In the genomic region with DNA sequence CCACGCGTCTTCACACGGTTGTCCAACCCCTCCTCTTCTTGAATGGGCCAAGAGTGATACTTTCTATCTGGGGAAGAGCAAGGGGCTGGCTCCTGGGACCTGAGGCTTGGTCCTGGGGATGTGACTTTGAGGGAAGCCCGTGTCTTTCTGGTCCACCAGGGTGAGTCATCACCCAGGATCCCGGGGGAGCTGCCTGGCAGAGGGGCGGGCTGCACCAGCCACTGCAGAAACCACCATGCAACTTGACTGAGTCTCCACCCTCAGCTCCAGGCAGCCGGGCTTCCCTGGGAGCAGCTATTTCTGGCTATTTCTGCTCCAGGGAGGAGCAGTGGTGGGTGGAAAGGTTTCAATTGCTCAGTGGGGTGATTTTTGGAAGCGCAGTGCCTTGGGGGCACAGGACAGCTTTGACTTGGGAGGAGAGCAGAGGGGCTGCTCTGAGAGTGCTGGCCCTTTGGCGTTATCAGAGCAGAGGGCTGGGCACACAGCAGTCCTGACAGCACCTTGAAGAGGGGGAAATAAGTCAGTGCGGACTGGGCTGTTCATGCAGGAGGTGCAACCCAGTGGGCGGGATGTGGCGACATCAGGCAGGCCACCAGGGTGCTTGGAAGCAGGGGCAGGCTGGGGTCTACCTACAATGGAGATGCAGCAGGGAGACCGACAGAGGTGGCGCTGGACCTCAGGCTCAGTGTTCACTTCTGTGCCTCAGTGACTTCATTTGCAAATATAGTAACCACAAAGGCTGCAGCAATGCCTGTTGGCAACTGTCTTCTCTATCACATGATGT, we compare ENCODE assay signal across 1 cellular context.
TF ChIP-seq lines count a peak whose summit lies in the region.

No MANE protein-coding gene starts in this region.

TF ChIP-seq in K562, 482 proteins besides CTCF, POLR2A, EP300 and RAD21:
- TF ChIP-seq JUND (IDR thresholded peaks at IDR 0.05; ENCODE audit: borderline replicate concordance, low read depth, low read length) (peak; percentile 32; the same call in 1 of the 2 replicates), JUND (tag; IDR thresholded peaks at IDR 0.05; ENCODE audit: borderline replicate concordance, low read depth, low read length) (no peak), ETS2 (tag; IDR thresholded peaks at IDR 0.05; ENCODE audit: borderline replicate concordance, poor library complexity, severe bottlenecking) (no peak), HNRNPUL1 (IDR thresholded peaks at IDR 0.05; ENCODE audit: low read length) (no peak)
- TF ChIP-seq, protein P1, sequence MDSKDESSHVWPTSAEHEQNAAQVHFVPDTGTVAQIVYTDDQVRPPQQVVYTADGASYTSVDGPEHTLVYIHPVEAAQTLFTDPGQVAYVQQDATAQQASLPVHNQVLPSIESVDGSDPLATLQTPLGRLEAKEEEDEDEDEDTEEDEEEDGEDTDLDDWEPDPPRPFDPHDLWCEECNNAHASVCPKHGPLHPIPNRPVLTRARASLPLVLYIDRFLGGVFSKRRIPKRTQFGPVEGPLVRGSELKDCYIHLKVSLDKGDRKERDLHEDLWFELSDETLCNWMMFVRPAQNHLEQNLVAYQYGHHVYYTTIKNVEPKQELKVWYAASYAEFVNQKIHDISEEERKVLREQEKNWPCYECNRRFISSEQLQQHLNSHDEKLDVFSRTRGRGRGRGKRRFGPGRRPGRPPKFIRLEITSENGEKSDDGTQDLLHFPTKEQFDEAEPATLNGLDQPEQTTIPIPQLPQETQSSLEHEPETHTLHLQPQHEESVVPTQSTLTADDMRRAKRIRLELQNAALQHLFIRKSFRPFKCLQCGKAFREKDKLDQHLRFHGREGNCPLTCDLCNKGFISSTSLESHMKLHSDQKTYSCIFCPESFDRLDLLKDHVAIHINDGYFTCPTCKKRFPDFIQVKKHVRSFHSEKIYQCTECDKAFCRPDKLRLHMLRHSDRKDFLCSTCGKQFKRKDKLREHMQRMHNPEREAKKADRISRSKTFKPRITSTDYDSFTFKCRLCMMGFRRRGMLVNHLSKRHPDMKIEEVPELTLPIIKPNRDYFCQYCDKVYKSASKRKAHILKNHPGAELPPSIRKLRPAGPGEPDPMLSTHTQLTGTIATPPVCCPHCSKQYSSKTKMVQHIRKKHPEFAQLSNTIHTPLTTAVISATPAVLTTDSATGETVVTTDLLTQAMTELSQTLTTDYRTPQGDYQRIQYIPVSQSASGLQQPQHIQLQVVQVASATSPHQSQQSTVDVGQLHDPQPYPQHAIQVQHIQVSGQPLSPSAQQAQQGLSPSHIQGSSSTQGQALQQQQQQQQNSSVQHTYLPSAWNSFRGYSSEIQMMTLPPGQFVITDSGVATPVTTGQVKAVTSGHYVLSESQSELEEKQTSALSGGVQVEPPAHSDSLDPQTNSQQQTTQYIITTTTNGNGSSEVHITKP (IDR thresholded peaks at IDR 0.05; ENCODE audit: partially characterized antibody), result no peak
- TF ChIP-seq, protein P2, sequence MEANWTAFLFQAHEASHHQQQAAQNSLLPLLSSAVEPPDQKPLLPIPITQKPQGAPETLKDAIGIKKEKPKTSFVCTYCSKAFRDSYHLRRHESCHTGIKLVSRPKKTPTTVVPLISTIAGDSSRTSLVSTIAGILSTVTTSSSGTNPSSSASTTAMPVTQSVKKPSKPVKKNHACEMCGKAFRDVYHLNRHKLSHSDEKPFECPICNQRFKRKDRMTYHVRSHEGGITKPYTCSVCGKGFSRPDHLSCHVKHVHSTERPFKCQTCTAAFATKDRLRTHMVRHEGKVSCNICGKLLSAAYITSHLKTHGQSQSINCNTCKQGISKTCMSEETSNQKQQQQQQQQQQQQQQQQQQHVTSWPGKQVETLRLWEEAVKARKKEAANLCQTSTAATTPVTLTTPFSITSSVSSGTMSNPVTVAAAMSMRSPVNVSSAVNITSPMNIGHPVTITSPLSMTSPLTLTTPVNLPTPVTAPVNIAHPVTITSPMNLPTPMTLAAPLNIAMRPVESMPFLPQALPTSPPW (CRISPR knock-in tag; IDR thresholded peaks at IDR 0.05), result 0 out of 2 replicates have a peak, but pooled peaks have one; percentile 14
- TF ChIP-seq, protein P3, sequence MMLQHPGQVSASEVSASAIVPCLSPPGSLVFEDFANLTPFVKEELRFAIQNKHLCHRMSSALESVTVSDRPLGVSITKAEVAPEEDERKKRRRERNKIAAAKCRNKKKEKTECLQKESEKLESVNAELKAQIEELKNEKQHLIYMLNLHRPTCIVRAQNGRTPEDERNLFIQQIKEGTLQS (IDR thresholded peaks at IDR 0.05), result 0 out of 2 replicates have a peak, but pooled peaks have one; percentile 26
- TF ChIP-seq, protein P3 (CRISPR knock-in tag; conservative IDR thresholded peaks at IDR 0.05), result no peak
